2 cellular contexts compared by ENCODE assay signal in genomic region chr6:95489185-95489863, GRCh38.
TF ChIP-seq lines count a peak whose summit lies in the region.

No MANE protein-coding gene starts in this region.

TF ChIP-seq in HCT116, 20 proteins besides CTCF, POLR2A, EP300 and RAD21:
- TF ChIP-seq SP1 (IDR thresholded peaks at IDR 0.05; ENCODE audit: low read depth), result no peak
- no peak for TF ChIP-seq ZFX (IDR thresholded peaks at IDR 0.05)
- TF ChIP-seq CBX3 (IDR thresholded peaks at IDR 0.05; ENCODE audit: low read depth), result no peak

TF ChIP-seq in H1, 55 proteins besides CTCF, POLR2A, EP300 and RAD21:
- TF ChIP-seq HDAC6 (IDR thresholded peaks at IDR 0.05; ENCODE audit: low read depth, low read length) (no peak), RNF2 (IDR thresholded peaks at IDR 0.05; ENCODE audit: borderline replicate concordance, low read depth, low read length, missing control alignments, poor library complexity, severe bottlenecking) (no peak), SIRT6 (IDR thresholded peaks at IDR 0.05; ENCODE audit: low read length) (no peak), SIN3A (conservative IDR thresholded peaks at IDR 0.05 in 1 of 2, IDR thresholded peaks at IDR 0.05 in 1 of 2; ENCODE audit: low read depth in 1 of 2, low read length in 2 of 2) (no peak)
